9 cellular contexts compared by ENCODE assay signal in genomic region chr12:6289906-6290305, GRCh38. TPM values are rescaled to one million over a fixed set of nuclear protein-coding genes. Genes with fewer than 3 reads are reported as not detected.
"Had no signal": no experiment of that assay in that cellular context is flagged by ENCODE, and none has a peak within 500 bp of the region (broad histone marks: within the 10 kb centered on the region; RNA-seq: fewer than 3 reads in every experiment).

No MANE protein-coding gene starts in this region.

RNA-seq across cellular contexts. Expression of gene PLEKHG6, which starts 20.6 kb away (rescaled TPM):
- total RNA-seq: activated naive CD4-positive, alpha-beta T cell treated with anti-CD3 and anti-CD28 coated beads for 36 hours; activated naive CD4-positive, alpha-beta T cell treated with anti-CD3 and anti-CD28 coated beads, Interleukin-2, amount 50 U/mL, for 72 hours; activated naive CD8-positive, alpha-beta T cell treated with anti-CD3 and anti-CD28 coated beads, Interleukin-2, amount 10 ng/mL, durations not matched to agents 7 days and 5 days; activated T-cell treated with anti-CD3 and anti-CD28 coated beads, Interleukin-2, amount 50 U/mL, for 4 hours; activated T-cell treated with anti-CD3 and anti-CD28 coated beads, Interleukin-2, amount 50 U/mL, for 72 hours; activated T-helper 1 cell treated with anti-CD3 and anti-CD28 coated beads, Interleukin-12 subunit alpha, Interleukin-12 subunit beta, Interleukin-2, Interleukin-4 antibody, amounts not matched to agents 30 ng/mL and 10 ng/mL and 1 ng/mL, durations not matched to agents 14 hours and 24 hours and 36 hours; activated T-helper 17 cell treated with anti-CD3 and anti-CD28 coated beads, Interleukin-2, amount 50 U/mL, for 72 hours; activated T-helper 2 cell treated with anti-CD3 and anti-CD28 coated beads, Interferon-gamma antibody, Interleukin-2, Interleukin-4, amounts not matched to agents 10 μg/mL and 5 μg/mL and 100 μg/mL, durations not matched to agents 14 hours and 24 hours and 36 hours; ascending aorta had no signal
